ENCODE assay signal across 1 cellular context in genomic region chr7:35022725-35023124, GRCh38.
TF ChIP-seq lines count a peak whose summit lies in the region.

No MANE protein-coding gene starts in this region.

TF ChIP-seq in H1, 55 proteins besides CTCF, POLR2A, EP300 and RAD21:
- TF ChIP-seq NRF1 (IDR thresholded peaks at IDR 0.05; ENCODE audit: low read depth, low read length) (no peak), TCF12 (IDR thresholded peaks at IDR 0.05; ENCODE audit: low read depth, low read length) (no peak), E2F6 (IDR thresholded peaks at IDR 0.05) (no peak), TAF1 (IDR thresholded peaks at IDR 0.05; ENCODE audit: low read depth, low read length) (no peak), CHD1 (IDR thresholded peaks at IDR 0.05; ENCODE audit: low read depth, low read length) (no peak)
